Comparison of ENCODE assay signal across 18 cellular contexts in genomic region chr12:49942512-49942893, GRCh38. TPM values are rescaled to one million over a fixed set of nuclear protein-coding genes. Genes with fewer than 3 reads are reported as not detected.
"Had no signal": no experiment of that assay in that cellular context is flagged by ENCODE, and none has a peak within 500 bp of the region (broad histone marks: within the 10 kb centered on the region; RNA-seq: fewer than 3 reads in every experiment).

No MANE protein-coding gene starts in this region.

- ATAC-seq: activated T-cell treated with anti-CD3 and anti-CD28 coated beads, Interleukin-2, amount 50 U/mL, for 4 hours; pancreas; stimulated activated memory B cell treated with anti-CD40 and anti-IgM and Interleukin-4, amounts not matched to agents 10 μg/mL and 1 μg/mL and 100 μg/mL, for 72 hours had no signal

- H3K36me3 Mint-ChIP-seq: mesothelial cell of epicardium; stimulated activated memory B cell treated with anti-CD40 and anti-IgM and Interleukin-4, amounts not matched to agents 10 μg/mL and 1 μg/mL and 100 μg/mL, for 72 hours had no signal

- H3K4me3 ChIP-seq: lower lobe of right lung, pancreas, thyroid gland, vagina had no signal

- DNase-seq: activated CD4-positive, alpha-beta T cell treated with anti-CD3 and anti-CD28 coated beads, Interleukin-2, amount 50 U/mL, for 4 hours; activated gamma-delta T cell treated with Interleukin-2 at 50 U/mL for 16 hours; activated T-cell treated with anti-CD3 and anti-CD28 coated beads, Interleukin-2, amount 50 U/mL, for 4 hours; erythroblast; pancreas; stimulated activated CD4-positive, alpha-beta T cell treated with anti-CD3 and anti-CD28 coated beads, Interleukin-12 subunit alpha, Interleukin-12 subunit beta, amount 100 ng/mL, for 4 hours; stimulated activated CD4-positive, alpha-beta T cell treated with anti-CD3 and anti-CD28 coated beads, Interleukin-2, amount 100 ng/mL, for 24 hours had no signal

- H3K27me3 ChIP-seq: pancreas, thyroid gland, vagina had no signal

- H3K36me3 ChIP-seq: lower lobe of right lung, pancreas, thyroid gland, vagina had no signal

- H3K27ac ChIP-seq: lower lobe of right lung, pancreas, vagina had no signal

- H3K27ac Mint-ChIP-seq: mesothelial cell of epicardium; stimulated activated memory B cell treated with anti-CD40 and anti-IgM and Interleukin-4, amounts not matched to agents 10 μg/mL and 1 μg/mL and 100 μg/mL, for 72 hours had no signal

- H3K9me3 ChIP-seq: lower lobe of right lung, pancreas, thyroid gland, vagina had no signal

- H3K4me3 Mint-ChIP-seq: activated T-cell treated with anti-CD3 and anti-CD28 coated beads, Interleukin-2, amount 50 U/mL, for 4 hours; mesothelial cell of epicardium; stimulated activated memory B cell treated with anti-CD40 and anti-IgM and Interleukin-4, amounts not matched to agents 10 μg/mL and 1 μg/mL and 100 μg/mL, for 72 hours had no signal

- H3K9me3 Mint-ChIP-seq: activated T-cell treated with anti-CD3 and anti-CD28 coated beads, Interleukin-2, amount 50 U/mL, for 4 hours; mesothelial cell of epicardium; stimulated activated memory B cell treated with anti-CD40 and anti-IgM and Interleukin-4, amounts not matched to agents 10 μg/mL and 1 μg/mL and 100 μg/mL, for 72 hours had no signal

RNA-seq across cellular contexts. Expression of gene AQP2, which starts 8.0 kb away (rescaled TPM):
- total RNA-seq: activated T-cell treated with anti-CD3 and anti-CD28 coated beads, Interleukin-2, amount 50 U/mL, for 4 hours; chondrocyte; dermis microvascular lymphatic vessel endothelial cell; left colon; lower lobe of right lung; mesothelial cell of epicardium; myocyte; vagina had no signal
- polyA plus RNA-seq: neural cell had no signal

RNA-seq across cellular contexts. Expression of gene AQP5, which starts 19.2 kb away (rescaled TPM):
- total RNA-seq: activated T-cell treated with anti-CD3 and anti-CD28 coated beads, Interleukin-2, amount 50 U/mL, for 4 hours; left colon; myocyte; renal cortical epithelial cell; vagina had no signal
- polyA plus RNA-seq: neural cell had no signal

RNA-seq across cellular contexts. Expression of gene AQP6, which starts 30.2 kb away (rescaled TPM):
- total RNA-seq: activated T-cell treated with anti-CD3 and anti-CD28 coated beads, Interleukin-2, amount 50 U/mL, for 4 hours; chondrocyte; dermis microvascular lymphatic vessel endothelial cell; left colon; myocyte; renal cortical epithelial cell; thyroid gland; vagina had no signal
- polyA plus RNA-seq: neural cell had no signal

RNA-seq across cellular contexts. Expression of gene FAIM2, which starts 38.8 kb away (rescaled TPM):
- total RNA-seq: dermis microvascular lymphatic vessel endothelial cell, renal cortical epithelial cell had no signal
